17 cellular contexts compared by ENCODE assay signal in genomic region chr11:32437406-32438345, GRCh38. TPM values are rescaled to one million over a fixed set of nuclear protein-coding genes. Genes with fewer than 3 reads are reported as not detected.
DNase-seq lines count a peak whose midpoint lies in the region; ATAC-seq and TF ChIP-seq lines count a peak whose summit lies in the region.
"Had no signal": no experiment of that assay in that cellular context is flagged by ENCODE, and none has a peak within 500 bp of the region (broad histone marks: within the 10 kb centered on the region; RNA-seq: fewer than 3 reads in every experiment).

No MANE protein-coding gene starts in this region.

- H3K9me3 Mint-ChIP-seq in activated CD4-positive, alpha-beta memory T cell treated with anti-CD3 and anti-CD28 coated beads for 36 hours: no peaks in the 10 kb centered on the region

- H3K9me3 ChIP-seq in iPS DF 6.9 (ENCODE audit: control insufficient read depth, insufficient read depth, low read length): no peaks in the 10 kb centered on the region
- no peaks in the 10 kb centered on the region for H3K9me3 ChIP-seq in spleen
- no peaks in the 10 kb centered on the region for H3K9me3 ChIP-seq in mucosa of descending colon
- H3K9me3 ChIP-seq in esophagus squamous epithelium: no peaks in the 10 kb centered on the region
- H3K9me3 ChIP-seq: colonic mucosa had no signal

- H3K27me3 ChIP-seq in iPS DF 6.9 (ENCODE audit: control insufficient read depth, insufficient read depth, low read length) (peaks cover 93% of the 10 kb centered on the region), spleen (replicated peaks in 1 of 7) (peaks cover 0 to 100% (median 85%) of the 10 kb centered on the region in 7 donors), esophagus squamous epithelium (peaks cover 25 to 100% (median 44%) of the 10 kb centered on the region in 4 donors)

- H3K27ac Mint-ChIP-seq in activated CD4-positive, alpha-beta memory T cell treated with anti-CD3 and anti-CD28 coated beads for 36 hours: no peak overlapping the region

- ATAC-seq in esophagus mucosa (no peak), mucosa of descending colon (no peak)
- ATAC-seq: HepG2, left colon had no signal

- peak overlapping the region; percentile 24 for H3K4me3 Mint-ChIP-seq in activated CD4-positive, alpha-beta memory T cell treated with anti-CD3 and anti-CD28 coated beads for 36 hours

- H3K4me1 Mint-ChIP-seq in activated CD4-positive, alpha-beta memory T cell treated with anti-CD3 and anti-CD28 coated beads for 36 hours (ENCODE audit: low read depth): peaks cover 44% of the 10 kb centered on the region

- TF ChIP-seq POLR2A in spleen (IDR thresholded peaks at IDR 0.05) (no peak), esophagus squamous epithelium (IDR thresholded peaks at IDR 0.05) (no peak)

- H3K36me3 ChIP-seq in iPS DF 6.9 (ENCODE audit: control insufficient read depth, insufficient read depth, low read length) (no peaks in the 10 kb centered on the region), spleen (no peaks in the 10 kb centered on the region), mucosa of descending colon (ENCODE audit: low read depth) (no peaks in the 10 kb centered on the region), esophagus squamous epithelium (no peaks in the 10 kb centered on the region)
- H3K36me3 ChIP-seq: colonic mucosa had no signal

- peak; percentile 58 for DNase-seq in activated CD8-positive, alpha-beta memory T cell treated with anti-CD3 and anti-CD28 coated beads, Interleukin-2, amount 50 U/mL, for 48 hours
- no peak for DNase-seq in activated CD8-positive, alpha-beta memory T cell treated with anti-CD3 and anti-CD28 coated beads for 24 hours
- DNase-seq in activated CD4-positive, alpha-beta memory T cell treated with anti-CD3 and anti-CD28 coated beads for 36 hours: no peak
- no peak for DNase-seq in iPS DF 6.9 (ENCODE audit: low read depth, low spot score)
- peak; percentile 66 for DNase-seq in spleen
- DNase-seq in mucosa of descending colon: no peak
- no peak for DNase-seq in esophagus squamous epithelium (lab: John Stamatoyannopoulos, UW)
- DNase-seq: colonic mucosa, EL, left colon, NCI-H1417 treated with DMSO at 0.1 percent for 48 hours, NCI-H524 treated with DMSO at 0.1 percent for 48 hours, occipital lobe, SIG-M5 had no signal

- H3K4me1 ChIP-seq in iPS DF 6.9 (ENCODE audit: control insufficient read depth, insufficient read depth, low read length) (peaks cover 4% of the 10 kb centered on the region; the same call in 1 of the 2 replicates), spleen (peaks cover 0 to 68% (median 51%) of the 10 kb centered on the region in 6 donors), mucosa of descending colon (ENCODE audit: low read depth) (peaks cover 12% of the 10 kb centered on the region), esophagus squamous epithelium (peaks cover 9 to 68% (median 12%) of the 10 kb centered on the region in 3 donors)
- H3K4me1 ChIP-seq: colonic mucosa had no signal

- POLR2A ChIA-PET in activated CD4-positive, alpha-beta memory T cell treated with anti-CD3 and anti-CD28 coated beads for 36 hours (lab: Charles Lee): no interaction called here

- peaks cover 78% of the 10 kb centered on the region for H3K27me3 Mint-ChIP-seq in activated CD4-positive, alpha-beta memory T cell treated with anti-CD3 and anti-CD28 coated beads for 36 hours

- H3K4me3 ChIP-seq in iPS DF 6.9 (ENCODE audit: low read length) (peak overlapping the region; percentile 20; the same call in 1 of the 2 replicates), spleen (peak overlapping the region in 5 of 8 donors; percentile 37 to 66 (median 42)), mucosa of descending colon (no peak overlapping the region), esophagus squamous epithelium (no peak overlapping the region)
- H3K4me3 ChIP-seq: colonic mucosa had no signal

- no peaks in the 10 kb centered on the region for H3K36me3 Mint-ChIP-seq in activated CD4-positive, alpha-beta memory T cell treated with anti-CD3 and anti-CD28 coated beads for 36 hours

- intact Hi-C loops in activated CD4-positive, alpha-beta memory T cell treated with anti-CD3 and anti-CD28 coated beads for 36 hours (cut with micrococcal nuclease): loop anchor here (5.0 to 10.0 kb wide), 3 partner anchors 177 to 635 kb away; partner anchors contain the start of gene CCDC73
- intact Hi-C loops in spleen (cut with DNase I; ENCODE audit: low total_unique reads): no loop called here
- intact Hi-C loops in mucosa of descending colon (cut with DNase I, micrococcal nuclease): no loop called here
- intact Hi-C loops in esophagus squamous epithelium (cut with DNase I): no loop called here

- CTCF ChIA-PET in activated CD4-positive, alpha-beta memory T cell treated with anti-CD3 and anti-CD28 coated beads for 36 hours (lab: Charles Lee): no interaction called here

- TF ChIP-seq CTCF in spleen (IDR thresholded peaks at IDR 0.05 in 8 of 11, conservative IDR thresholded peaks at IDR 0.05 in 3 of 11) (no peak), mucosa of descending colon (IDR thresholded peaks at IDR 0.05) (no peak), esophagus squamous epithelium (IDR thresholded peaks at IDR 0.05) (no peak)

- H3K27ac ChIP-seq in iPS DF 6.9 (ENCODE audit: low read length) (no peak overlapping the region), spleen (peak overlapping the region; percentile 13 to 86 (median 83)), esophagus squamous epithelium (no peak overlapping the region)
- H3K27ac ChIP-seq: colonic mucosa, VCaP had no signal

- no CpG with 5 or more reads among the region's 44 CpGs for WGBS in iPS DF 6.9 (ENCODE audit: insufficient coverage, insufficient read length)
- WGBS in spleen, 5 donors: 3 to 10% (median 5%) methylated on average over 23 to 44 of the region's 44 CpGs
- 7 to 17% methylated on average over 23 to 29 of the region's 44 CpGs for WGBS in esophagus squamous epithelium, 2 donors

RNA-seq across cellular contexts. Expression of gene WT1, which starts 2.3 kb away (rescaled TPM):
- not detected for total RNA-seq in activated CD4-positive, alpha-beta memory T cell treated with anti-CD3 and anti-CD28 coated beads for 36 hours
- total RNA-seq in spleen (10 to 100 TPM; 25.6 to 53.0 (median 38.9) TPM), esophagus mucosa (not detected), mucosa of descending colon (under 1 TPM in 2 of 3 donors, not detected in 1; 0.09 to 0.57 TPM), esophagus squamous epithelium (not detected)
- 1 to 10 TPM; 1.6 to 4.4 (median 2.8) TPM for polyA plus RNA-seq in spleen
- total RNA-seq: left colon, occipital lobe had no signal

Comparison
In these comparisons a context has a peak if more than half of its experiments do, and no peak if none do; other contexts are left out.
1. DNase-seq: peak in activated CD8-positive, alpha-beta memory T cell treated with anti-CD3 and anti-CD28 coated beads, Interleukin-2, amount 50 U/mL, for 48 hours (single experiment) and spleen (single experiment); none in activated CD8-positive, alpha-beta memory T cell treated with anti-CD3 and anti-CD28 coated beads for 24 hours (single experiment), activated CD4-positive, alpha-beta memory T cell treated with anti-CD3 and anti-CD28 coated beads for 36 hours (single experiment), iPS DF 6.9 (single experiment), mucosa of descending colon (0 of 3) and esophagus squamous epithelium (single experiment).
2. H3K27ac ChIP-seq: peak in spleen (8 of 8); none in iPS DF 6.9 (single experiment) and esophagus squamous epithelium (0 of 4).
3. H3K4me3 ChIP-seq: peak in iPS DF 6.9 (single experiment) and spleen (5 of 8); none in mucosa of descending colon (single experiment) and esophagus squamous epithelium (0 of 4).
4. RNA of gene WT1, which starts 2.3 kb away (total RNA-seq): 25.6 to 53.0 TPM in spleen; 0.09 to 0.57 TPM in mucosa of descending colon, not detected in activated CD4-positive, alpha-beta memory T cell treated with anti-CD3 and anti-CD28 coated beads for 36 hours, not detected in esophagus mucosa (single experiment) and not detected in esophagus squamous epithelium; every median in the first group is over 10 times any median in the second.